Comparison of ENCODE assay signal across 27 cellular contexts in genomic region chr4:127686656-127687055, GRCh38. TPM values are rescaled to one million over a fixed set of nuclear protein-coding genes. Genes with fewer than 3 reads are reported as not detected.
DNase-seq lines count a peak whose midpoint lies in the region; ATAC-seq, FAIRE-seq and TF ChIP-seq lines count a peak whose summit lies in the region.
"Had no signal": no experiment of that assay in that cellular context is flagged by ENCODE, and none has a peak within 500 bp of the region (broad histone marks: within the 10 kb centered on the region; RNA-seq: fewer than 3 reads in every experiment).

No MANE protein-coding gene starts in this region.

- no peak for FAIRE-seq in urothelium cell line (lab: Jason Lieb, UNC)

- TF ChIP-seq CTCF in MCF 10A (IDR thresholded peaks at IDR 0.05; ENCODE audit: unreplicated experiment) (no peak), breast epithelium (IDR thresholded peaks at IDR 0.05) (no peak), fibroblast of pulmonary artery (IDR thresholded peaks at IDR 0.05; ENCODE audit: low read length, missing control alignments) (no peak)

- no peak for TF ChIP-seq POLR2A in breast epithelium (IDR thresholded peaks at IDR 0.05)

- H3K36me3 Mint-ChIP-seq in MCF 10A (ENCODE audit: insufficient read depth, unreplicated experiment) = no peaks in the 10 kb centered on the region
- no peaks in the 10 kb centered on the region for H3K36me3 Mint-ChIP-seq in activated naive CD8-positive, alpha-beta T cell treated with anti-CD3 and anti-CD28 coated beads for 36 hours
- H3K36me3 Mint-ChIP-seq: activated naive CD8-positive, alpha-beta T cell treated with anti-CD3 and anti-CD28 coated beads, Interleukin-2, amount 10 ng/mL, durations not matched to agents 7 days and 5 days; CD4-positive, CD25-positive, alpha-beta regulatory T cell; stimulated activated naive B cell treated with anti-CD40 and anti-IgM and Interleukin-4, amounts not matched to agents 10 μg/mL and 1 μg/mL and 100 μg/mL, for 72 hours had no signal

- peaks cover 17% of the 10 kb centered on the region for H3K4me1 Mint-ChIP-seq in MCF 10A (ENCODE audit: insufficient read depth, unreplicated experiment)
- H3K4me1 Mint-ChIP-seq in activated naive CD8-positive, alpha-beta T cell treated with anti-CD3 and anti-CD28 coated beads for 36 hours = no peaks in the 10 kb centered on the region
- H3K4me1 Mint-ChIP-seq: activated naive CD8-positive, alpha-beta T cell treated with anti-CD3 and anti-CD28 coated beads, Interleukin-2, amount 10 ng/mL, durations not matched to agents 7 days and 5 days; CD4-positive, CD25-positive, alpha-beta regulatory T cell; stimulated activated naive B cell treated with anti-CD40 and anti-IgM and Interleukin-4, amounts not matched to agents 10 μg/mL and 1 μg/mL and 100 μg/mL, for 72 hours had no signal

- H3K27me3 ChIP-seq in breast epithelium = no peaks in the 10 kb centered on the region
- H3K27me3 ChIP-seq: cardiac muscle cell, neutrophil, tibial artery had no signal

- H3K9me3 Mint-ChIP-seq in MCF 10A (ENCODE audit: unreplicated experiment) = no peaks in the 10 kb centered on the region
- H3K9me3 Mint-ChIP-seq in activated naive CD8-positive, alpha-beta T cell treated with anti-CD3 and anti-CD28 coated beads for 36 hours = no peaks in the 10 kb centered on the region
- H3K9me3 Mint-ChIP-seq: activated naive CD8-positive, alpha-beta T cell treated with anti-CD3 and anti-CD28 coated beads, Interleukin-2, amount 10 ng/mL, durations not matched to agents 7 days and 5 days; activated T-helper 1 cell treated with anti-CD3 and anti-CD28 coated beads, Interleukin-12 subunit alpha, Interleukin-12 subunit beta, Interleukin-2, Interleukin-4 antibody, amounts not matched to agents 30 ng/mL and 10 ng/mL and 1 ng/mL, durations not matched to agents 14 hours and 24 hours and 36 hours; stimulated activated naive B cell treated with anti-CD40 and anti-IgM and Interleukin-4, amounts not matched to agents 10 μg/mL and 1 μg/mL and 100 μg/mL, for 72 hours; T-helper 2 cell treated with Interferon-gamma antibody and Interleukin-4, amounts not matched to agents 5 μg/mL and 100 μg/mL, for 36 hours had no signal

- no peaks in the 10 kb centered on the region for H3K4me1 ChIP-seq in breast epithelium
- H3K4me1 ChIP-seq: tibial artery had no signal

- DNase-seq in MCF 10A (ENCODE audit: unreplicated experiment) (peak; percentile 3), breast epithelium (ENCODE audit: low spot score in 2 of 2) (no peak), fibroblast of pulmonary artery (ENCODE audit: low read depth) (peak; percentile 31), urothelium cell line (ENCODE audit: low spot score) (peak; percentile 16), SW480 (ENCODE audit: low spot score) (no peak)
- DNase-seq in stimulated activated CD4-positive, alpha-beta T cell treated with anti-CD3 and anti-CD28 coated beads, Interleukin-4, amount 100 ng/mL, for 1 hour = no peak
- no peak for DNase-seq in activated naive CD8-positive, alpha-beta T cell treated with anti-CD3 and anti-CD28 coated beads for 36 hours
- DNase-seq: activated CD8-positive, alpha-beta memory T cell treated with anti-CD3 and anti-CD28 coated beads for 24 hours; activated naive CD8-positive, alpha-beta T cell treated with anti-CD3 and anti-CD28 coated beads, Interleukin-2, amount 10 ng/mL, durations not matched to agents 7 days and 5 days; CD4-positive, CD25-positive, alpha-beta regulatory T cell; effector CD8-positive, alpha-beta T cell; foreskin melanocyte; MM.1S; NCI-H2029; SHP77; stimulated activated CD4-positive, alpha-beta T cell treated with anti-CD3 and anti-CD28 coated beads, Interleukin-15, amount 100 ng/mL, for 24 hours; stimulated activated naive B cell treated with anti-CD40 and anti-IgM and Interleukin-4, amounts not matched to agents 10 μg/mL and 1 μg/mL and 100 μg/mL, for 72 hours; tibial artery had no signal

- H3K9me3 ChIP-seq in breast epithelium = no peaks in the 10 kb centered on the region
- H3K9me3 ChIP-seq: neutrophil, tibial artery had no signal

- no peaks in the 10 kb centered on the region for H3K36me3 ChIP-seq in breast epithelium
- H3K36me3 ChIP-seq: neutrophil had no signal

- CTCF ChIA-PET in MCF 10A (lab: Yijun Ruan, JAX) = interaction anchor here (1.1 to 1.7 kb wide), 4 partner anchors 30 to 59 kb away, joined by 3 to 9 read pairs (median 4); no protein-coding TSS in a partner anchor

- no peak overlapping the region for H3K4me3 Mint-ChIP-seq in MCF 10A (ENCODE audit: unreplicated experiment)
- H3K4me3 Mint-ChIP-seq in activated naive CD8-positive, alpha-beta T cell treated with anti-CD3 and anti-CD28 coated beads for 36 hours = no peak overlapping the region
- H3K4me3 Mint-ChIP-seq: activated naive CD8-positive, alpha-beta T cell treated with anti-CD3 and anti-CD28 coated beads, Interleukin-2, amount 10 ng/mL, durations not matched to agents 7 days and 5 days; activated T-helper 1 cell treated with anti-CD3 and anti-CD28 coated beads, Interleukin-12 subunit alpha, Interleukin-12 subunit beta, Interleukin-2, Interleukin-4 antibody, amounts not matched to agents 30 ng/mL and 10 ng/mL and 1 ng/mL, durations not matched to agents 14 hours and 24 hours and 36 hours; CD4-positive, CD25-positive, alpha-beta regulatory T cell; stimulated activated naive B cell treated with anti-CD40 and anti-IgM and Interleukin-4, amounts not matched to agents 10 μg/mL and 1 μg/mL and 100 μg/mL, for 72 hours; T-helper 2 cell treated with Interferon-gamma antibody and Interleukin-4, amounts not matched to agents 5 μg/mL and 100 μg/mL, for 36 hours had no signal

- no peak overlapping the region for H3K4me3 ChIP-seq in breast epithelium
- no peak overlapping the region for H3K4me3 ChIP-seq in fibroblast of pulmonary artery (replicated peaks; ENCODE audit: low read depth, low read length)
- H3K4me3 ChIP-seq: cardiac muscle cell, tibial artery had no signal

- BruUV-seq in MCF 10A (replicated peaks; lab: Mats Ljungman, UMichigan) = no TSS peak

- peak; percentile 32; the same call in 2 of the 3 replicates for ATAC-seq in SK-N-SH treated with all-trans-retinoic acid at 6 μM for 48 hours
- ATAC-seq: stimulated activated naive B cell treated with anti-CD40 and anti-IgM and Interleukin-4, amounts not matched to agents 10 μg/mL and 1 μg/mL and 100 μg/mL, for 72 hours had no signal

- no peak overlapping the region for H3K27ac ChIP-seq in breast epithelium
- H3K27ac ChIP-seq: 22Rv1, cardiac muscle cell, neutrophil, tibial artery had no signal

- intact Hi-C loops in MCF 10A (cut with micrococcal nuclease) (no loop called here), breast epithelium (cut with DNase I; ENCODE audit: low total_unique reads) (no loop called here)

- H3K27ac Mint-ChIP-seq in MCF 10A (ENCODE audit: low read depth, unreplicated experiment) = no peak overlapping the region
- H3K27ac Mint-ChIP-seq in activated naive CD8-positive, alpha-beta T cell treated with anti-CD3 and anti-CD28 coated beads for 36 hours = no peak overlapping the region
- H3K27ac Mint-ChIP-seq: activated naive CD8-positive, alpha-beta T cell treated with anti-CD3 and anti-CD28 coated beads, Interleukin-2, amount 10 ng/mL, durations not matched to agents 7 days and 5 days; activated T-helper 1 cell treated with anti-CD3 and anti-CD28 coated beads, Interleukin-12 subunit alpha, Interleukin-12 subunit beta, Interleukin-2, Interleukin-4 antibody, amounts not matched to agents 30 ng/mL and 10 ng/mL and 1 ng/mL, durations not matched to agents 14 hours and 24 hours and 36 hours; CD4-positive, CD25-positive, alpha-beta regulatory T cell; stimulated activated naive B cell treated with anti-CD40 and anti-IgM and Interleukin-4, amounts not matched to agents 10 μg/mL and 1 μg/mL and 100 μg/mL, for 72 hours; T-helper 2 cell treated with Interferon-gamma antibody and Interleukin-4, amounts not matched to agents 5 μg/mL and 100 μg/mL, for 36 hours had no signal

- H3K27me3 Mint-ChIP-seq in MCF 10A (ENCODE audit: insufficient read depth, unreplicated experiment) = no peaks in the 10 kb centered on the region
- no peaks in the 10 kb centered on the region for H3K27me3 Mint-ChIP-seq in activated naive CD8-positive, alpha-beta T cell treated with anti-CD3 and anti-CD28 coated beads for 36 hours
- H3K27me3 Mint-ChIP-seq: stimulated activated naive B cell treated with anti-CD40 and anti-IgM and Interleukin-4, amounts not matched to agents 10 μg/mL and 1 μg/mL and 100 μg/mL, for 72 hours had no signal

- POLR2A ChIA-PET in MCF 10A (lab: Yijun Ruan, JAX) = interaction anchor here (0.9 to 2.7 kb wide), 4 partner anchors 13 to 54 kb away, joined by 3 to 16 read pairs (median 4); partner anchors contain the start of gene INTU

TF ChIP-seq in SK-N-SH treated with all-trans-retinoic acid at 6 μM for 48 hours, 23 proteins besides CTCF, POLR2A, EP300 and RAD21 (continues in another document):
- TF ChIP-seq TSHZ2 (CRISPR knock-in tag; IDR thresholded peaks at IDR 0.05) = no peak
- no peak for TF ChIP-seq ZNF70 (CRISPR knock-in tag; IDR thresholded peaks at IDR 0.05)
- TF ChIP-seq GLIS3 (CRISPR knock-in tag; IDR thresholded peaks at IDR 0.05) = no peak
- no peak for TF ChIP-seq ZFP3 (CRISPR knock-in tag; IDR thresholded peaks at IDR 0.05)

RNA-seq across cellular contexts. Expression of gene SLC25A31, which starts 43.5 kb away (rescaled TPM):
- not detected in 2 replicates for total RNA-seq in MCF 10A (2022)
- not detected for total RNA-seq in breast epithelium
- total RNA-seq in activated naive CD8-positive, alpha-beta T cell treated with anti-CD3 and anti-CD28 coated beads for 36 hours = not detected
- total RNA-seq: activated naive CD8-positive, alpha-beta T cell treated with anti-CD3 and anti-CD28 coated beads, Interleukin-2, amount 10 ng/mL, durations not matched to agents 7 days and 5 days; activated T-helper 1 cell treated with anti-CD3 and anti-CD28 coated beads, Interleukin-12 subunit alpha, Interleukin-12 subunit beta, Interleukin-2, Interleukin-4 antibody, amounts not matched to agents 30 ng/mL and 10 ng/mL and 1 ng/mL, durations not matched to agents 14 hours and 24 hours and 36 hours; cardiac muscle cell; CD4-positive, CD25-positive, alpha-beta regulatory T cell; HT-29; mucosa of gallbladder; NCI-H460 had no signal

RNA-seq across cellular contexts. Expression of gene INTU, which starts 53.9 kb away (rescaled TPM):
- total RNA-seq in MCF 10A (2022) = 5.9 and 9.2 TPM in 2 replicates
- total RNA-seq in breast epithelium = 10 to 100 TPM in 2 of 3 donors, 1 to 10 TPM in 1; 7.0 to 22.4 (median 11.1) TPM
- under 1 TPM; 0.32 to 0.35 TPM for total RNA-seq in activated naive CD8-positive, alpha-beta T cell treated with anti-CD3 and anti-CD28 coated beads for 36 hours
- total RNA-seq: activated T-helper 1 cell treated with anti-CD3 and anti-CD28 coated beads, Interleukin-12 subunit alpha, Interleukin-12 subunit beta, Interleukin-2, Interleukin-4 antibody, amounts not matched to agents 30 ng/mL and 10 ng/mL and 1 ng/mL, durations not matched to agents 14 hours and 24 hours and 36 hours had no signal

Comparison
In these comparisons a context has a peak if more than half of its experiments do, and no peak if none do; other contexts are left out.
1. DNase-seq: peak in MCF 10A (single experiment), fibroblast of pulmonary artery (single experiment) and urothelium cell line (single experiment); none in breast epithelium (0 of 2), stimulated activated CD4-positive, alpha-beta T cell treated with anti-CD3 and anti-CD28 coated beads, Interleukin-4, amount 100 ng/mL, for 1 hour (single experiment), SW480 (single experiment) and activated naive CD8-positive, alpha-beta T cell treated with anti-CD3 and anti-CD28 coated beads for 36 hours (single experiment).